Comparison of ENCODE assay signal across 1 cellular context in the genomic region with DNA sequence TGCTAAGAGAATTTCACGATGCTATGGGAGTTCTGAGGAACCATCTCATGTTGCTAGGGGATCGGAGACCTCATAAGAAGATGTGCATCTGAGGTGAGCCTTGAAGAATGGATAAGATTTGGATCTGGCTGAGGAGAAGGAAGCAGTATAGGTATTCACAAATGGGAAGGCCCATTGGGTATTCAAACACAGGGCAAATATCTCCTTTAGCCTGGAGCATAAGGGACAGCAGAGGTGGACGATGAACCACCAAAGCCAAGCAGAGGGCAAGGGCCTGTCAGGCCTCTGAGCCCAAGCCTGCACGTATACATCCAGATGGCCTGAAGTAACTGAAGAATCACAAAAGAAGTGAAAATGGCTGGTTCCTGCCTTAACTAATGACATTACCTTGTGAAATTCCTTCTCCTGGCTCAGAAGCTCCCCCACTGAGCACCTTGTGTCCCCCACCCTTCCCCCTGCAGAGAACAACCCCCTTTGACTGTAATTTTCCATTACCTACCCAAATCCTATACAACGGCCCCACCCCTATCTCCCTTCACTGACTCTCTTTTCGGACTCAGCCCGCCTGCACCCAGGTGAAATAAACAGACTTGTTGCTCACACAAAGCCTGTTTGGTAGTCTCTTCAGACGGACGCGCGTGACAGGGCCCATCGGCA.
TF ChIP-seq lines count a peak whose summit lies in the region.

No MANE protein-coding gene starts in this region.

TF ChIP-seq in K562, 482 proteins besides CTCF, POLR2A, EP300 and RAD21:
- 0 out of 2 replicates have a peak, but pooled peaks have one; percentile 27 for TF ChIP-seq ZFX (CRISPR knock-in tag; IDR thresholded peaks at IDR 0.05)
